8 cellular contexts compared by ENCODE assay signal in genomic region chr13:102845630-102846260, GRCh38. TPM values are rescaled to one million over a fixed set of nuclear protein-coding genes. Genes with fewer than 3 reads are reported as not detected.
A peak's percentile ranks its signal among the peaks of the same experiment; 100 is the strongest.
DNase-seq lines count a peak whose midpoint lies in the region; ATAC-seq, FAIRE-seq and TF ChIP-seq lines count a peak whose summit lies in the region.

ERCC5 (plus strand) TSS chr13:102846032; CDS start chr13:102846267, 235 bp downstream.

- peak within 1 kb of the TSS; percentile 86 for H3K27ac ChIP-seq in adipose tissue (ENCODE audit: low read depth, low read length)
- H3K27ac ChIP-seq in cardiac muscle cell: peak within 1 kb of the TSS; percentile 96
- peak within 1 kb of the TSS; percentile 75 for H3K27ac ChIP-seq in trophoblast cell (ENCODE audit: low read depth, low read length)
- peak within 1 kb of the TSS; percentile 96 to 100 (median 100) for H3K27ac ChIP-seq in transverse colon

- H3K9ac ChIP-seq in trophoblast cell (ENCODE audit: low read length): peak within 1 kb of the TSS; percentile 59

- CTCF ChIA-PET in T-cell (lab: Charles Lee): interaction anchor here (0.5 to 6.3 kb wide), 14 partner anchors 10 to 267 kb away, joined by 3 to 93 read pairs (median 4); partner anchors contain the start of genes TEX30 (in 1 of the 2) and TPP2 (in 1 of the 2)

- H2BK5ac ChIP-seq in trophoblast cell (ENCODE audit: low read depth, low read length, poor library complexity): peak within 1 kb of the TSS; percentile 73

- DNase-seq in GM12891 (ENCODE audit: insufficient read length, low spot score) (peak; percentile 37), NCI-H1417 treated with DMSO at 0.1 percent for 48 hours (lab: John Stamatoyannopoulos, UW) (peak; percentile 92), T-cell (peak; percentile 92 to 98 (median 95)), cardiac muscle cell (ENCODE audit: low read depth in 1 of 2, low spot score in 1 of 2) (peak; percentile 94 to 97), trophoblast cell (peak; percentile 98 to 99), transverse colon (peak; percentile 96)

- H3K27me3 Mint-ChIP-seq in T-cell: no peaks in the 10 kb centered on the region

- H3K23ac ChIP-seq in trophoblast cell (ENCODE audit: low read length): no peak within 1 kb of the TSS

- peak within 1 kb of the TSS; percentile 69 for H3K14ac ChIP-seq in trophoblast cell (ENCODE audit: low read length)

- in situ Hi-C loops in transverse colon (cut with MboI; ENCODE audit: low pct_ligation_motif_present in 1 of 4, low pct_unique_long_range_greater_than_20kb in 1 of 4, low sequenced_read_pairs in 3 of 4): loop anchor here in 2 of 4 donors (5.0 to 10.0 kb wide), 2 partner anchors 248 to 261 kb away; partner anchors contain the start of gene TPP2 (in 1 of the 2)

- FAIRE-seq in GM12891 (lab: Jason Lieb, UNC): peak; percentile 99

- TF ChIP-seq EP300 in transverse colon (IDR thresholded peaks at IDR 0.05; ENCODE audit: low read depth): peak; percentile 71

- TF ChIP-seq CTCF in cardiac muscle cell (IDR thresholded peaks at IDR 0.05; ENCODE audit: low read depth, low read length) (no peak), transverse colon (IDR thresholded peaks at IDR 0.05) (no peak)

- peaks cover 10% of the 10 kb centered on the region for H3K79me1 ChIP-seq in trophoblast cell (ENCODE audit: low read length)

- no peak within 1 kb of the TSS for H2AK5ac ChIP-seq in trophoblast cell (ENCODE audit: low read length)

- peak within 1 kb of the TSS; percentile 91 to 98 (median 93) for H3K4me3 Mint-ChIP-seq in T-cell

- peaks cover 4% of the 10 kb centered on the region for H3K79me2 ChIP-seq in trophoblast cell (ENCODE audit: control insufficient read depth, insufficient read depth, low read length, poor library complexity)

- H3K4me1 ChIP-seq in cardiac muscle cell (ENCODE audit: low read depth): no peaks in the 10 kb centered on the region
- H3K4me1 ChIP-seq in trophoblast cell (ENCODE audit: control insufficient read depth in 1 of 2, insufficient read depth in 2 of 2, low read length in 2 of 2): peaks cover 1 to 4% of the 10 kb centered on the region in 2 experiments
- peaks cover 7 to 31% (median 17%) of the 10 kb centered on the region in 4 donors for H3K4me1 ChIP-seq in transverse colon

- peak within 1 kb of the TSS; percentile 94 for H4K8ac ChIP-seq in trophoblast cell (ENCODE audit: low read depth, low read length)

- intact Hi-C loops in transverse colon (cut with DNase I; ENCODE audit: low total_unique reads): loop anchor here (5.0 kb wide), 2 partner anchors 43 to 248 kb away; partner anchors contain the start of gene TPP2

- WGBS in adipose tissue, 3 donors: 0 to 1% (median 0%) methylated on average over 49 of the region's 49 CpGs
- no CpG with 5 or more reads among the region's 49 CpGs for WGBS in trophoblast cell (ENCODE audit: extremely low coverage, insufficient coverage, insufficient read length)
- 0 to 1% methylated on average over 2 to 49 of the region's 49 CpGs for WGBS in transverse colon (ENCODE audit: low coverage in 1 of 2), 2 donors

- H3K27me3 ChIP-seq in cardiac muscle cell (no peaks in the 10 kb centered on the region), trophoblast cell (ENCODE audit: insufficient read depth, low read length) (no peaks in the 10 kb centered on the region), transverse colon (no peaks in the 10 kb centered on the region)

- POLR2A ChIA-PET in T-cell (lab: Charles Lee): interaction anchor here (0.6 to 2.5 kb wide), 10 partner anchors 9 to 451 kb away, joined by 3 to 30 read pairs (median 4); partner anchors contain the start of genes TPP2 (in 2 of the 2) and TEX30 (in 1 of the 2)

- peak within 1 kb of the TSS; percentile 91 for H4K12ac ChIP-seq in trophoblast cell (ENCODE audit: low read depth, low read length)

- peak within 1 kb of the TSS; percentile 86 for H2AFZ ChIP-seq in trophoblast cell (ENCODE audit: insufficient read depth, low read length, poor library complexity)

- H3K4ac ChIP-seq in trophoblast cell (ENCODE audit: low read depth, low read length): peak within 1 kb of the TSS; percentile 27

- peaks cover 4% of the 10 kb centered on the region for H3K36me3 Mint-ChIP-seq in T-cell

- no peaks in the 10 kb centered on the region for H3K9me3 Mint-ChIP-seq in T-cell

- peak within 1 kb of the TSS; percentile 98 to 99 for H3K27ac Mint-ChIP-seq in T-cell

- H3K9me3 ChIP-seq in cardiac muscle cell (ENCODE audit: low read depth) (no peaks in the 10 kb centered on the region), trophoblast cell (ENCODE audit: insufficient read depth, low read depth, low read length) (no peaks in the 10 kb centered on the region), transverse colon (no peaks in the 10 kb centered on the region)

- no peak within 1 kb of the TSS for H2BK12ac ChIP-seq in trophoblast cell (ENCODE audit: low read length)

- H2BK120ac ChIP-seq in trophoblast cell (ENCODE audit: insufficient read depth, low read length, poor library complexity): peak within 1 kb of the TSS; percentile 93

- peak within 1 kb of the TSS; percentile 78 for H4K91ac ChIP-seq in trophoblast cell (ENCODE audit: low read depth, low read length)

- H3K18ac ChIP-seq in trophoblast cell (ENCODE audit: low read length): peak within 1 kb of the TSS; percentile 86

- H3K4me1 Mint-ChIP-seq in T-cell: peaks cover 41 to 50% (median 49%) of the 10 kb centered on the region in 3 donors

- H3K4me2 ChIP-seq in trophoblast cell (ENCODE audit: low read length): peak within 1 kb of the TSS; percentile 91

- H3K4me3 ChIP-seq in cardiac muscle cell (peak within 1 kb of the TSS; percentile 93), trophoblast cell (ENCODE audit: low read depth, low read length) (peak within 1 kb of the TSS; percentile 78), transverse colon (peak within 1 kb of the TSS; percentile 69 to 94 (median 82))

- ATAC-seq in HG02798 (IDR thresholded peaks at IDR 0.05; ENCODE audit: poor library complexity, unreplicated experiment): peak; percentile 86
- ATAC-seq in T-cell (replicated peaks in 1 of 4): peak; percentile 78 to 82 (median 80)

- peak; percentile 92 for TF ChIP-seq POLR2A in GM12891 (IDR thresholded peaks at IDR 0.05; ENCODE audit: low read depth, low read length)
- peak; percentile 92 for TF ChIP-seq POLR2A in transverse colon (IDR thresholded peaks at IDR 0.05)

- H3K36me3 ChIP-seq in cardiac muscle cell (no peaks in the 10 kb centered on the region), trophoblast cell (ENCODE audit: control insufficient read depth in 1 of 2, insufficient read depth in 2 of 2, low read length in 2 of 2) (no peaks in the 10 kb centered on the region), transverse colon (no peaks in the 10 kb centered on the region)

TF ChIP-seq in GM12891, 5 proteins besides CTCF, POLR2A, EP300 and RAD21:
- TF ChIP-seq TAF1 (IDR thresholded peaks at IDR 0.05; ENCODE audit: low read depth, low read length): peak; percentile 48
- TF ChIP-seq POLR2AphosphoS5 (IDR thresholded peaks at IDR 0.05; ENCODE audit: low read depth, low read length): peak; percentile 83; the same call in 1 of the 2 replicates
- TF ChIP-seq SPI1 (IDR thresholded peaks at IDR 0.05; ENCODE audit: low read depth, low read length): peak; percentile 47; the same call in 1 of the 2 replicates
- TF ChIP-seq POU2F2 (IDR thresholded peaks at IDR 0.05; ENCODE audit: low read depth, low read length): no peak; the same call in none of the 2 replicates
- no peak for TF ChIP-seq PAX5 (IDR thresholded peaks at IDR 0.05; ENCODE audit: insufficient read depth, low read length, severe bottlenecking)

RNA-seq across cellular contexts. Expression of gene ERCC5, which starts in this region (rescaled TPM):
- polyA plus RNA-seq in GM12891 (2012; ENCODE audit: low read depth, missing spikeins): 33.3 TPM
- total RNA-seq in T-cell (100 to 1,000 TPM; 104 to 123 (median 114) TPM), cardiac muscle cell (41.1 and 84.3 TPM in 2 replicates), transverse colon (100 to 1,000 TPM in 1 of 4 donors, 10 to 100 TPM in 3; 64.4 to 116 (median 84.9) TPM)
- polyA plus RNA-seq in adipose tissue (10 to 100 TPM; 25.1 to 45.5 (median 30.0) TPM), cardiac muscle cell (24.9 and 45.1 TPM in 2 replicates)
- 28.3 and 28.4 TPM in 2 replicates for polyA plus RNA-seq in trophoblast cell (2013)

Comparison
In these comparisons a context has a peak if more than half of its experiments do, and no peak if none do; other contexts are left out.
1. Peak in every context shown above with its lines: DNase-seq, ATAC-seq, H3K4me3 ChIP-seq and H3K27ac ChIP-seq.
2. DNase-seq: peak in every context shown above with its lines; median percentile 98 in trophoblast cell; 96 in transverse colon; 96 in cardiac muscle cell; 95 in T-cell; 92 in NCI-H1417 treated with DMSO at 0.1 percent for 48 hours; 37 in GM12891.